Comparison of ENCODE assay signal across 14 cellular contexts in genomic region chr6:139146317-139146726, GRCh38. TPM values are rescaled to one million over a fixed set of nuclear protein-coding genes. Genes with fewer than 3 reads are reported as not detected.
DNase-seq lines count a peak whose midpoint lies in the region; ATAC-seq and TF ChIP-seq lines count a peak whose summit lies in the region.
"Had no signal": no experiment of that assay in that cellular context is flagged by ENCODE, and none has a peak within 500 bp of the region (broad histone marks: within the 10 kb centered on the region; RNA-seq: fewer than 3 reads in every experiment).

No MANE protein-coding gene starts in this region.

- peaks cover 3 to 64% of the 10 kb centered on the region in 2 donors for H3K4me1 ChIP-seq in right atrium auricular region

- H3K4me1 Mint-ChIP-seq in activated naive CD4-positive, alpha-beta T cell treated with anti-CD3 and anti-CD28 coated beads, Interleukin-2, amount 50 U/mL, for 24 hours = peaks cover 93% of the 10 kb centered on the region
- H3K4me1 Mint-ChIP-seq in stimulated activated memory B cell treated with anti-CD40 and anti-IgM and Interleukin-4, amounts not matched to agents 10 μg/mL and 1 μg/mL and 100 μg/mL, for 72 hours = peaks cover 94% of the 10 kb centered on the region

- H3K27ac ChIP-seq in right atrium auricular region = peak overlapping the region in 1 of 2 donors; percentile 41
- H3K27ac ChIP-seq: cardiac muscle cell had no signal

- H3K9me3 Mint-ChIP-seq in activated naive CD4-positive, alpha-beta T cell treated with anti-CD3 and anti-CD28 coated beads, Interleukin-2, amount 50 U/mL, for 24 hours = no peaks in the 10 kb centered on the region
- H3K9me3 Mint-ChIP-seq in stimulated activated memory B cell treated with anti-CD40 and anti-IgM and Interleukin-4, amounts not matched to agents 10 μg/mL and 1 μg/mL and 100 μg/mL, for 72 hours = no peaks in the 10 kb centered on the region

- no peaks in the 10 kb centered on the region for H3K9me3 ChIP-seq in right atrium auricular region

- H3K36me3 ChIP-seq in right atrium auricular region = no peaks in the 10 kb centered on the region
- H3K36me3 ChIP-seq: cardiac muscle cell had no signal

- H3K27ac Mint-ChIP-seq in activated naive CD4-positive, alpha-beta T cell treated with anti-CD3 and anti-CD28 coated beads, Interleukin-2, amount 50 U/mL, for 24 hours = peak overlapping the region; percentile 94
- H3K27ac Mint-ChIP-seq in stimulated activated memory B cell treated with anti-CD40 and anti-IgM and Interleukin-4, amounts not matched to agents 10 μg/mL and 1 μg/mL and 100 μg/mL, for 72 hours = peak overlapping the region; percentile 33

- DNase-seq in Right ventricle myocardium inferior (ENCODE audit: missing footprints) (no peak), right atrium auricular region (ENCODE audit: low spot score) (no peak), DMS79 (lab: John Stamatoyannopoulos, UW) (no peak), NCI-H2081 (lab: John Stamatoyannopoulos, UW) (no peak)
- DNase-seq: foreskin melanocyte, IMR-90, NCI-H1436, NCI-H774, posterior cingulate gyrus had no signal

- no peak for TF ChIP-seq CTCF in right atrium auricular region (IDR thresholded peaks at IDR 0.05)

- H3K27me3 ChIP-seq in right atrium auricular region = no peaks in the 10 kb centered on the region
- H3K27me3 ChIP-seq: cardiac muscle cell had no signal

- H3K4me3 ChIP-seq in right atrium auricular region = no peak overlapping the region
- H3K4me3 ChIP-seq: cardiac muscle cell had no signal

- ATAC-seq in Right ventricle myocardium inferior (peak; percentile 41), HG03378 (IDR thresholded peaks at IDR 0.05; ENCODE audit: unreplicated experiment) (peak; percentile 55), HG03039 (IDR thresholded peaks at IDR 0.05; ENCODE audit: unreplicated experiment) (no peak)
- ATAC-seq in stimulated activated memory B cell treated with anti-CD40 and anti-IgM and Interleukin-4, amounts not matched to agents 10 μg/mL and 1 μg/mL and 100 μg/mL, for 72 hours = peak; percentile 62

- intact Hi-C loops in Right ventricle myocardium inferior (cut with DNase I) = no loop called here

- H3K36me3 Mint-ChIP-seq in activated naive CD4-positive, alpha-beta T cell treated with anti-CD3 and anti-CD28 coated beads, Interleukin-2, amount 50 U/mL, for 24 hours = peaks cover 11% of the 10 kb centered on the region
- H3K36me3 Mint-ChIP-seq in stimulated activated memory B cell treated with anti-CD40 and anti-IgM and Interleukin-4, amounts not matched to agents 10 μg/mL and 1 μg/mL and 100 μg/mL, for 72 hours = no peaks in the 10 kb centered on the region

- H3K4me3 Mint-ChIP-seq in activated naive CD4-positive, alpha-beta T cell treated with anti-CD3 and anti-CD28 coated beads, Interleukin-2, amount 50 U/mL, for 24 hours = peak overlapping the region; percentile 70
- H3K4me3 Mint-ChIP-seq in stimulated activated memory B cell treated with anti-CD40 and anti-IgM and Interleukin-4, amounts not matched to agents 10 μg/mL and 1 μg/mL and 100 μg/mL, for 72 hours = peak overlapping the region; percentile 63

- H3K27me3 Mint-ChIP-seq in activated naive CD4-positive, alpha-beta T cell treated with anti-CD3 and anti-CD28 coated beads, Interleukin-2, amount 50 U/mL, for 24 hours = no peaks in the 10 kb centered on the region
- H3K27me3 Mint-ChIP-seq in stimulated activated memory B cell treated with anti-CD40 and anti-IgM and Interleukin-4, amounts not matched to agents 10 μg/mL and 1 μg/mL and 100 μg/mL, for 72 hours = no peaks in the 10 kb centered on the region

RNA-seq across cellular contexts. Expression of gene HECA, which starts 11.4 kb away (rescaled TPM):
- total RNA-seq in Right ventricle myocardium inferior = 54.9 TPM
- 10 to 100 TPM; 43.4 to 51.1 TPM for total RNA-seq in right atrium auricular region
